Comparison of ENCODE assay signal across 10 cellular contexts in the genomic region with DNA sequence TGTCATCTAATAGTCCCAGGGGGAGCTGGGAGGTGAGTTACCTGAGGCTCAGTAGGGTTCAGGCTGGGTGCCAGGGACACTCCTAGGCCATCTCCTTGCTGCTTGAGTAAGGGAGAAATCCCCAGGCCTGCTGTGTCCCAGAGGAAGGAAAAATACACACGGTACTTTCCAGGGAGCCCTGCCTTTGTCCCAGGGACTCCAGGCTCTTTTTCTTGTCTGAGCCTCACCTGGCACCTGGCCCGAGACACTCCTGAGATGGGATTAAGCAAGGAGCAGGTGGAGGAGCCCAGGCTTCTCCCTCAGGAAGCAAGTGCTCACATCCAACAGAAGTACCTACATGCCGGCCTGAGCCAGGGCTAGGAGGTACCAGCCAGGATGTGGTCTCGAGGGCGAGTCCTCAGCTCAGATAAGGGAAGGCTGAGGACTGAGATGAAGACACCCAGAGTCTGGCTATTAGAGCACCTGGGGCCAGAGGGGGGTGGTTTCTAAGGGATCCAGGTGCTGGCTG. TPM values are rescaled to one million over a fixed set of nuclear protein-coding genes. Genes with fewer than 3 reads are reported as not detected.
DNase-seq lines count a peak whose midpoint lies in the region; ATAC-seq, FAIRE-seq and TF ChIP-seq lines count a peak whose summit lies in the region.
"Had no signal": no experiment of that assay in that cellular context is flagged by ENCODE, and none has a peak within 500 bp of the region (broad histone marks: within the 10 kb centered on the region; RNA-seq: fewer than 3 reads in every experiment).

No MANE protein-coding gene starts in this region.

- H3K9me3 ChIP-seq in A549 (no peaks in the 10 kb centered on the region), kidney (ENCODE audit: control insufficient read depth in 1 of 2, low read length in 2 of 2) (no peaks in the 10 kb centered on the region)
- H3K9me3 ChIP-seq: sigmoid colon, SJSA1 had no signal

- CTCF ChIA-PET in A549 (lab: Yijun Ruan, JAX) = interaction anchor here (0.9 to 4.5 kb wide), 10 partner anchors 11 to 76 kb away, joined by 3 to 25 read pairs (median 5); partner anchors contain the start of genes SCO2 and SYCE3
- CTCF ChIA-PET in activated CD4-positive, alpha-beta memory T cell treated with anti-CD3 and anti-CD28 coated beads for 36 hours (lab: Charles Lee) = interaction anchor here (0.8 to 4.9 kb wide), 8 partner anchors 9 to 147 kb away, joined by 3 to 46 read pairs (median 6); partner anchors contain the start of genes SCO2, SYCE3 and TYMP

- POLR2A ChIA-PET in A549 (lab: Yijun Ruan, JAX) = interaction anchor here (1.3 to 1.4 kb wide), 2 partner anchors 13 to 18 kb away, joined by 3 to 4 read pairs; partner anchors contain the start of gene SYCE3
- POLR2A ChIA-PET in activated CD4-positive, alpha-beta memory T cell treated with anti-CD3 and anti-CD28 coated beads for 36 hours (lab: Charles Lee) = interaction anchor here (0.8 to 7.5 kb wide), 4 partner anchors 12 to 72 kb away, joined by 3 to 71 read pairs (median 6); partner anchors contain the start of genes SCO2 and TYMP

- no peak for TF ChIP-seq CTCF in A549 (IDR thresholded peaks at IDR 0.05)
- no peak for TF ChIP-seq CTCF in GM13977 (IDR thresholded peaks at IDR 0.05; ENCODE audit: extremely low read depth, insufficient read depth, missing control alignments)
- TF ChIP-seq CTCF in kidney (IDR thresholded peaks at IDR 0.05; ENCODE audit: borderline replicate concordance, extremely low read depth, insufficient read depth) = no peak

- H3K4me1 ChIP-seq in A549 (peaks cover 53% of the 10 kb centered on the region), kidney (ENCODE audit: control insufficient read depth in 1 of 2, insufficient read depth in 1 of 2, low read depth in 1 of 2, low read length in 2 of 2) (peaks cover 0 to 3% of the 10 kb centered on the region in 2 donors)

- no peaks in the 10 kb centered on the region for H3K27me3 Mint-ChIP-seq in activated CD4-positive, alpha-beta memory T cell treated with anti-CD3 and anti-CD28 coated beads for 36 hours

- TF ChIP-seq POLR2A in A549 (IDR thresholded peaks at IDR 0.05; ENCODE audit: low read length) = no peak

- H3K27ac Mint-ChIP-seq in activated CD4-positive, alpha-beta memory T cell treated with anti-CD3 and anti-CD28 coated beads for 36 hours = peak overlapping the region; percentile 76

- DNase-seq in A549 (ENCODE audit: low read depth in 1 of 2, low spot score in 1 of 2) = no peak
- peak; percentile 44 for DNase-seq in GM13977 (ENCODE audit: low spot score)
- DNase-seq in activated CD4-positive, alpha-beta memory T cell treated with anti-CD3 and anti-CD28 coated beads for 36 hours = peak; percentile 56
- peak; percentile 87 for DNase-seq in kidney
- no peak for DNase-seq in NCI-H146 (lab: John Stamatoyannopoulos, UW)
- no peak for DNase-seq in NCI-H2029 (lab: John Stamatoyannopoulos, UW)
- no peak for DNase-seq in urothelium cell line (ENCODE audit: low spot score)

- H3K36me3 ChIP-seq in kidney (ENCODE audit: control insufficient read depth in 1 of 2, insufficient read depth in 2 of 2, low read length in 2 of 2) = no peaks in the 10 kb centered on the region
- H3K36me3 ChIP-seq: sigmoid colon, SJSA1 had no signal

- peaks cover 4% of the 10 kb centered on the region for H3K36me3 Mint-ChIP-seq in activated CD4-positive, alpha-beta memory T cell treated with anti-CD3 and anti-CD28 coated beads for 36 hours

- TF ChIP-seq RAD21 in A549 (conservative IDR thresholded peaks at IDR 0.05 in 1 of 2, IDR thresholded peaks at IDR 0.05 in 1 of 2) = no peak

- H3K27ac ChIP-seq in A549 (peak overlapping the region; percentile 82 to 84), kidney (ENCODE audit: low read depth in 2 of 2, low read length in 2 of 2) (peak overlapping the region in 1 of 2 donors; percentile 67)
- H3K27ac ChIP-seq: SJSA1 had no signal

- intact Hi-C loops in activated CD4-positive, alpha-beta memory T cell treated with anti-CD3 and anti-CD28 coated beads for 36 hours (cut with micrococcal nuclease) = loop anchor here (1.0 to 2.0 kb wide), 2 partner anchors 14 to 18 kb away; partner anchors contain the start of genes SYCE3 and TYMP
- intact Hi-C loops in kidney (cut with DNase I) = no loop called here

- H3K4me2 ChIP-seq in A549 = peak overlapping the region; percentile 68

- no peak for TF ChIP-seq EP300 in A549 (IDR thresholded peaks at IDR 0.05)

- peak overlapping the region in 1 of 2 donors; percentile 24 for H3K9ac ChIP-seq in kidney (ENCODE audit: low read length in 2 of 2)

- peaks cover 2% of the 10 kb centered on the region for H3K9me3 Mint-ChIP-seq in activated CD4-positive, alpha-beta memory T cell treated with anti-CD3 and anti-CD28 coated beads for 36 hours

- peak overlapping the region; percentile 59 for H3K4me3 Mint-ChIP-seq in activated CD4-positive, alpha-beta memory T cell treated with anti-CD3 and anti-CD28 coated beads for 36 hours

- H3K4me3 ChIP-seq in A549 = no peak overlapping the region
- H3K4me3 ChIP-seq in kidney (ENCODE audit: low read length in 2 of 2) = peak overlapping the region in 1 of 2 donors; percentile 29
- H3K4me3 ChIP-seq: SJSA1 had no signal

- FAIRE-seq in A549 (lab: Jason Lieb, UNC) (no peak), kidney (lab: Jason Lieb, UNC) (no peak), urothelium cell line (lab: Jason Lieb, UNC) (no peak)

- in situ Hi-C loops in GM13977 (cut with MboI; ENCODE audit: low pct_unique_long_range_greater_than_20kb, low sequenced_read_pairs, unreplicated experiment) = no loop called here

- WGBS in A549 (ENCODE audit: missing lambda C conversion rate) = 71% methylated on average over 4 of the region's 5 CpGs

- ATAC-seq in A549 = peak; percentile 14 to 51; a peak in 4 of 6 replicates
- no peak for ATAC-seq in HG02678 (IDR thresholded peaks at IDR 0.05; ENCODE audit: unreplicated experiment)

- H3K4me1 Mint-ChIP-seq in activated CD4-positive, alpha-beta memory T cell treated with anti-CD3 and anti-CD28 coated beads for 36 hours (ENCODE audit: low read depth) = peaks cover 53% of the 10 kb centered on the region

TF ChIP-seq in A549, 52 proteins besides CTCF, POLR2A, EP300 and RAD21:
- TF ChIP-seq POLR2AphosphoS2 (conservative IDR thresholded peaks at IDR 0.05; ENCODE audit: low read length) (no peak), NR3C1 (IDR thresholded peaks at IDR 0.05) (no peak), RNF2 (IDR thresholded peaks at IDR 0.05; ENCODE audit: borderline replicate concordance, low read depth) (no peak), NPAS2 (CRISPR knock-in tag; IDR thresholded peaks at IDR 0.05; ENCODE audit: borderline replicate concordance) (no peak)

RNA-seq across cellular contexts. Expression of gene KLHDC7B, which starts 0.9 kb away (rescaled TPM):
- polyA plus RNA-seq in A549 (2011; rRNA removed) = 0.09 and 0.15 TPM in 2 replicates
- polyA plus RNA-seq in A549 (2012; cell fraction: cytosol; rRNA removed) = 0.01 TPM in 2 replicates
- 0.02 and 0.04 TPM in 2 replicates for polyA plus RNA-seq in A549 (2012; cell fraction: nucleus; rRNA removed)
- not detected in 3 replicates for polyA plus RNA-seq in A549 (2017; fragmentation: RNase III; extraction: RNeasy Plus Mini Kit Qiagen cat#74134 plus additional on column Dnase treatment)
- 0.24 and 0.37 TPM in 2 replicates for polyA minus RNA-seq in A549 (2011; rRNA and poly(A)+ RNA removed)
- 1 to 10 TPM; 6.9 to 7.7 TPM for total RNA-seq in activated CD4-positive, alpha-beta memory T cell treated with anti-CD3 and anti-CD28 coated beads for 36 hours
- total RNA-seq in kidney = 16.1 TPM
- 1.4 TPM for polyA plus RNA-seq in kidney (ENCODE audit: insufficient read depth, low read depth, low replicate concordance)
- total RNA-seq: sigmoid colon had no signal

RNA-seq across cellular contexts. Expression of gene TYMP, which starts 15.0 kb away (rescaled TPM):
- polyA plus RNA-seq in A549 (2011; rRNA removed) (4.8 and 5.9 TPM in 2 replicates), A549 (2017; fragmentation: RNase III; extraction: RNeasy Plus Mini Kit Qiagen cat#74134 plus additional on column Dnase treatment) (9.0 to 11.0 TPM (median 10.6 TPM) in 3 replicates), kidney (ENCODE audit: insufficient read depth, low read depth, low replicate concordance) (22.2 TPM)
- polyA plus RNA-seq in A549 (2012; cell fraction: cytosol; rRNA removed) = 14.8 and 20.2 TPM in 2 replicates
- polyA plus RNA-seq in A549 (2012; cell fraction: nucleus; rRNA removed) = 33.3 and 44.0 TPM in 2 replicates
- 5.7 and 5.9 TPM in 2 replicates for polyA minus RNA-seq in A549 (2011; rRNA and poly(A)+ RNA removed)
- total RNA-seq in activated CD4-positive, alpha-beta memory T cell treated with anti-CD3 and anti-CD28 coated beads for 36 hours = 10 to 100 TPM; 64.7 to 65.6 TPM
- total RNA-seq in kidney = 163 TPM

RNA-seq across cellular contexts. Expression of gene SYCE3, which starts 17.9 kb away (rescaled TPM):
- polyA plus RNA-seq in A549 (2011; rRNA removed) (0.30 and 0.59 TPM in 2 replicates), A549 (2017; fragmentation: RNase III; extraction: RNeasy Plus Mini Kit Qiagen cat#74134 plus additional on column Dnase treatment) (0.29 to 0.45 TPM in 2 of 3 replicates, not detected in the other), kidney (ENCODE audit: insufficient read depth, low read depth, low replicate concordance) (4.6 TPM)
- polyA plus RNA-seq in A549 (2012; cell fraction: cytosol; rRNA removed) = 0.49 and 0.77 TPM in 2 replicates
- not detected in 2 replicates for polyA plus RNA-seq in A549 (2012; cell fraction: nucleus; rRNA removed)
- not detected in 2 replicates for polyA minus RNA-seq in A549 (2011; rRNA and poly(A)+ RNA removed)
- 1 to 10 TPM in 1 of 2 experiments, under 1 TPM in 1; 0.87 to 1.0 TPM for total RNA-seq in activated CD4-positive, alpha-beta memory T cell treated with anti-CD3 and anti-CD28 coated beads for 36 hours
- total RNA-seq in kidney = not detected
- total RNA-seq: sigmoid colon, SJSA1 had no signal
- polyA plus RNA-seq: sigmoid colon had no signal

RNA-seq across cellular contexts. Expression of gene SCO2, which starts 19.4 kb away (rescaled TPM):
- polyA plus RNA-seq in A549 (2011; rRNA removed) (0.37 and 1.9 TPM in 2 replicates), A549 (2017; fragmentation: RNase III; extraction: RNeasy Plus Mini Kit Qiagen cat#74134 plus additional on column Dnase treatment) (1.7 to 2.6 TPM (median 2.3 TPM) in 3 replicates), kidney (ENCODE audit: insufficient read depth, low read depth, low replicate concordance) (1.1 TPM)
- 2.9 and 4.5 TPM in 2 replicates for polyA plus RNA-seq in A549 (2012; cell fraction: cytosol; rRNA removed)
- 3.9 and 5.8 TPM in 2 replicates for polyA plus RNA-seq in A549 (2012; cell fraction: nucleus; rRNA removed)
- 0.58 TPM in 1 of 2 replicates, not detected in the other for polyA minus RNA-seq in A549 (2011; rRNA and poly(A)+ RNA removed)
- total RNA-seq in activated CD4-positive, alpha-beta memory T cell treated with anti-CD3 and anti-CD28 coated beads for 36 hours = 1 to 10 TPM; 1.9 to 5.6 TPM
- total RNA-seq in kidney = 4.1 TPM

RNA-seq across cellular contexts. Expression of gene CPT1B, which starts 33.4 kb away (rescaled TPM):
- polyA plus RNA-seq in A549 (2011; rRNA removed) = 12.1 and 16.5 TPM in 2 replicates
- 15.9 and 16.1 TPM in 2 replicates for polyA plus RNA-seq in A549 (2012; cell fraction: cytosol; rRNA removed)
- 137 and 142 TPM in 2 replicates for polyA plus RNA-seq in A549 (2012; cell fraction: nucleus; rRNA removed)
- polyA plus RNA-seq in A549 (2017; fragmentation: RNase III; extraction: RNeasy Plus Mini Kit Qiagen cat#74134 plus additional on column Dnase treatment) = 21.1 to 27.5 TPM (median 26.5 TPM) in 3 replicates
- 4.6 and 6.1 TPM in 2 replicates for polyA minus RNA-seq in A549 (2011; rRNA and poly(A)+ RNA removed)
- total RNA-seq in activated CD4-positive, alpha-beta memory T cell treated with anti-CD3 and anti-CD28 coated beads for 36 hours = 10 to 100 TPM; 33.3 to 36.9 TPM
- 34.3 TPM for total RNA-seq in kidney
- 20.6 TPM for polyA plus RNA-seq in kidney (ENCODE audit: insufficient read depth, low read depth, low replicate concordance)

Comparison
In these comparisons a context has a peak if more than half of its experiments do, and no peak if none do; other contexts are left out.
1. DNase-seq: peak in GM13977 (single experiment), activated CD4-positive, alpha-beta memory T cell treated with anti-CD3 and anti-CD28 coated beads for 36 hours (single experiment) and kidney (single experiment); none in A549 (0 of 2), NCI-H146 (single experiment), NCI-H2029 (single experiment) and urothelium cell line (single experiment).